In genomic region chr17:17035920-17036319, GRCh38 we compare ENCODE assay signal across 28 cellular contexts. TPM values are rescaled to one million over a fixed set of nuclear protein-coding genes. Genes with fewer than 3 reads are reported as not detected.
DNase-seq lines count a peak whose midpoint lies in the region; ATAC-seq and TF ChIP-seq lines count a peak whose summit lies in the region.
"Had no signal": no experiment of that assay in that cellular context is flagged by ENCODE, and none has a peak within 500 bp of the region (broad histone marks: within the 10 kb centered on the region; RNA-seq: fewer than 3 reads in every experiment).

No MANE protein-coding gene starts in this region.

- TF ChIP-seq CTCF in heart right ventricle (IDR thresholded peaks at IDR 0.05) (no peak), osteoblast (IDR thresholded peaks at IDR 0.05; ENCODE audit: extremely low read depth, low read depth, low read length) (no peak), tibial artery (IDR thresholded peaks at IDR 0.05) (no peak)

- 72 to 75% methylated on average over 9 of the region's 9 CpGs for WGBS in heart right ventricle, 2 donors

- H3K36me3 ChIP-seq in heart right ventricle = no peaks in the 10 kb centered on the region
- no peaks in the 10 kb centered on the region for H3K36me3 ChIP-seq in osteoblast (ENCODE audit: insufficient read depth, low read length)
- H3K36me3 ChIP-seq in tibial artery = no peaks in the 10 kb centered on the region
- H3K36me3 ChIP-seq: esophagus squamous epithelium, MG63, ovary had no signal

- DNase-seq in NCI-H524 treated with DMSO at 0.1 percent for 48 hours (lab: John Stamatoyannopoulos, UW) = peak; percentile 29
- DNase-seq in heart right ventricle = no peak
- DNase-seq in osteoblast (ENCODE audit: insufficient read length, low spot score, missing footprints) = peak; percentile 32
- DNase-seq in tibial artery = no peak
- DNase-seq in HuH-7.5 (ENCODE audit: low spot score) = no peak
- DNase-seq: activated CD4-positive, alpha-beta T cell treated with anti-CD3 and anti-CD28 coated beads, Interleukin-2, amount 50 U/mL, for 48 hours; activated CD4-positive, CD25-positive, alpha-beta regulatory T cell treated with anti-CD3 and anti-CD28 coated beads, Interleukin-2, amount 50 U/mL, for 72 hours; activated CD8-positive, alpha-beta memory T cell treated with anti-CD3 and anti-CD28 coated beads, Interleukin-2, amount 50 U/mL, for 4 hours; activated naive CD4-positive, alpha-beta T cell; activated naive CD8-positive, alpha-beta T cell treated with anti-CD3 and anti-CD28 coated beads, Interleukin-2, amount 50 U/mL, for 24 hours; CD8-positive, alpha-beta T cell; central memory CD4-positive, alpha-beta T cell; DMS 273 treated with DMSO at 0.1 percent for 48 hours; EL; esophagus squamous epithelium; foreskin keratinocyte; KG1; MG63; NCI-H1105 treated with DMSO at 0.1 percent for 48 hours; NCI-H2029; NCI-H526 treated with DMSO at 0.1 percent for 48 hours; PC-3; retina; stimulated activated CD8-positive, alpha-beta memory T cell treated with anti-CD3 and anti-CD28 coated beads, Interleukin-4, amount 100 ng/mL, for 48 hours; T-helper 2 cell had no signal

- H3K27ac ChIP-seq in heart right ventricle (peak overlapping the region in 8 of 10 donors; percentile 2 to 76 (median 60)), osteoblast (ENCODE audit: low read depth, low read length) (no peak overlapping the region), tibial artery (peak overlapping the region; percentile 85 to 86)
- H3K27ac ChIP-seq: foreskin keratinocyte, ovary had no signal

- no peak overlapping the region for H2AFZ ChIP-seq in osteoblast (ENCODE audit: low read length)

- peak in 2 of 8 donors; percentile 18 to 29 for ATAC-seq in heart right ventricle
- ATAC-seq in GM19463 (IDR thresholded peaks at IDR 0.05; ENCODE audit: unreplicated experiment) = no peak
- no peak for ATAC-seq in GM19455 (IDR thresholded peaks at IDR 0.05; ENCODE audit: unreplicated experiment)
- ATAC-seq: CD8-positive, alpha-beta T cell; foreskin keratinocyte; PC-3 had no signal

- intact Hi-C loops in heart right ventricle (cut with DNase I) (loop anchor here in 2 of 10 donors (2.0 to 5.0 kb wide), 2 partner anchors 43 to 91 kb away; no protein-coding TSS in a partner anchor), tibial artery (cut with DNase I; ENCODE audit: low total_unique reads) (loop anchor here (10.0 kb wide), 1 partner anchor 169 kb away; the partner anchor contains the start of gene PLD6)

- H3K4me2 ChIP-seq in osteoblast (ENCODE audit: insufficient read depth, low read length) = no peak overlapping the region

- H3K4me1 ChIP-seq in heart right ventricle = peaks cover 9 to 46% (median 25%) of the 10 kb centered on the region in 9 donors
- peaks cover 44% of the 10 kb centered on the region for H3K4me1 ChIP-seq in osteoblast (ENCODE audit: insufficient read depth, low read length)
- H3K4me1 ChIP-seq in tibial artery = peaks cover 0 to 46% (median 38%) of the 10 kb centered on the region in 4 donors

- H3K4me3 ChIP-seq in heart right ventricle (no peak overlapping the region), osteoblast (ENCODE audit: insufficient read depth, low read length) (no peak overlapping the region), tibial artery (no peak overlapping the region)
- H3K4me3 ChIP-seq: esophagus squamous epithelium, MG63, ovary had no signal

- no peaks in the 10 kb centered on the region for H3K27me3 ChIP-seq in heart right ventricle
- no peaks in the 10 kb centered on the region for H3K27me3 ChIP-seq in osteoblast (ENCODE audit: insufficient read depth, low read length)
- H3K27me3 ChIP-seq in tibial artery = no peaks in the 10 kb centered on the region
- H3K27me3 ChIP-seq: esophagus squamous epithelium, foreskin keratinocyte, MG63, ovary had no signal

- no peaks in the 10 kb centered on the region for H4K20me1 ChIP-seq in osteoblast (ENCODE audit: insufficient read depth, low read length)

- H3K9me3 ChIP-seq in heart right ventricle = no peaks in the 10 kb centered on the region
- H3K9me3 ChIP-seq in osteoblast (ENCODE audit: low read depth, low read length) = no peaks in the 10 kb centered on the region
- H3K9me3 ChIP-seq in tibial artery = no peaks in the 10 kb centered on the region
- H3K9me3 ChIP-seq: esophagus squamous epithelium, MG63, ovary had no signal

- no peaks in the 10 kb centered on the region for H3K79me2 ChIP-seq in osteoblast (ENCODE audit: insufficient read depth, low read length)

RNA-seq across cellular contexts. Expression of gene MPRIP, which starts 6.3 kb away (rescaled TPM):
- total RNA-seq in heart right ventricle = 100 to 1,000 TPM; 252 to 409 (median 329) TPM
- 100 to 1,000 TPM; 225 to 329 TPM for polyA plus RNA-seq in heart right ventricle
- 120 and 149 TPM in 2 replicates for total RNA-seq in osteoblast

Comparison
In these comparisons a context has a peak if more than half of its experiments do, and no peak if none do; other contexts are left out.
1. DNase-seq: peak in NCI-H524 treated with DMSO at 0.1 percent for 48 hours (single experiment) and osteoblast (single experiment); none in heart right ventricle (0 of 2), tibial artery (0 of 2) and HuH-7.5 (single experiment).